10 cellular contexts compared by ENCODE assay signal in the genomic region with DNA sequence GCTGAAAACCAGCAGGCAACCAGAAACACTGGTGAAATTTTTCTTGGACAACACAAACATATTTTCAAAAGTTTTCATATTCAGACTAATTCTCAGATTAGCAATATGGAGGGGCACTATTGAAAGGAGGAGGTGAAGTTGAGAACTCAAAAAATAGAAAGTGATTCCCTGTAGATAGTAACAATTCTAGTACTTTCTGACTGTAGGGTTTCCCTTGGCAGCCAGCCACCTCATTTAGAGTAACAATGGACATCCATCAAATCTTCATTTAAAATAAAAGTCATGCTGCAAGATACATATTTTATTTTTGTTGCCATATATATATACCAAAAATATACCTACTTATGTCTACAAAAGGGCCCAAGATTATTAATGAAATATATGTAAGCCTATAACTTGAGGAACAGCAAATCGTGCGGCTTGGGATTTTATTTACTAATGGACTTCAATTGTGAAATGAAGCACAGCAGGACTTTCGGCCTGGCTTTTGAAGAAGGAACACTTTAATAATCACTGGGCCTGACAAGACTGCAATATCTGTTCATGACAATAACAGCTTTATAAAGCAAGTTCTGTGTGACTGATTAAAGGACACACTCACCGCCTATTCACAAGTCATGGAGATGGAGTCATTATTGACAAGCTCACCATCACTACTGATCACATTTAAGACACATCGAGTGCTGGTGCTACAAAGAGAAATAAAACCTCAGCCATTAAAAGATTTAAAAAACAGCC. TPM values are rescaled to one million over a fixed set of nuclear protein-coding genes. Genes with fewer than 3 reads are reported as not detected.
DNase-seq lines count a peak whose midpoint lies in the region; ATAC-seq, FAIRE-seq and TF ChIP-seq lines count a peak whose summit lies in the region.
"Had no signal": no experiment of that assay in that cellular context is flagged by ENCODE, and none has a peak within 500 bp of the region (broad histone marks: within the 10 kb centered on the region; RNA-seq: fewer than 3 reads in every experiment).

No MANE protein-coding gene starts in this region.

- FAIRE-seq in GM12878 (lab: Jason Lieb, UNC) = no peak

- H3K27me3 ChIP-seq in GM12878 (replicated peaks in 1 of 2; ENCODE audit: control insufficient read depth in 2 of 2, insufficient read depth in 2 of 2, low read length in 1 of 2) = no peaks in the 10 kb centered on the region
- no peaks in the 10 kb centered on the region for H3K27me3 ChIP-seq in osteoblast (ENCODE audit: insufficient read depth, low read length)

- CTCF ChIA-PET in GM12878 (lab: Yijun Ruan, JAX) = interaction anchor here (1.1 to 2.7 kb wide), 6 partner anchors 98 to 250 kb away, joined by 3 to 16 read pairs (median 6); a partner anchor contains a TSS

- intact Hi-C loops in GM12878 (cut with micrococcal nuclease; ENCODE audit: unreplicated experiment) = loop anchor here (1.0 to 10.0 kb wide), 4 partner anchors 96 to 964 kb away; no protein-coding TSS in a partner anchor

- in situ Hi-C loops in GM12878 (cut with MboI) = loop anchor here (25.0 kb wide), 1 partner anchor 248 kb away; no protein-coding TSS in a partner anchor

- H3K79me2 ChIP-seq in GM12878 (ENCODE audit: control insufficient read depth, insufficient read depth, low read length) = peaks cover 1% of the 10 kb centered on the region
- H3K79me2 ChIP-seq in osteoblast (ENCODE audit: insufficient read depth, low read length) = peaks cover 21% of the 10 kb centered on the region

- peaks cover 20% of the 10 kb centered on the region for H3K4me1 ChIP-seq in GM12878 (ENCODE audit: control insufficient read depth, insufficient read depth, low read length)
- H3K4me1 ChIP-seq in osteoblast (ENCODE audit: insufficient read depth, low read length) = peaks cover 20% of the 10 kb centered on the region

- POLR2A ChIA-PET in GM12878 (lab: Charles Lee) = interaction anchor here (0.8 to 3.4 kb wide), 5 partner anchors 53 to 118 kb away, joined by 3 to 27 read pairs (median 5); no protein-coding TSS in a partner anchor

- BruUV-seq in GM12878 (replicated peaks; lab: Mats Ljungman, UMichigan) = no TSS peak

- TF ChIP-seq RAD21 in GM12878 (IDR thresholded peaks at IDR 0.05; ENCODE audit: insufficient read depth, low read depth, low read length) = no peak

- H4K20me1 ChIP-seq in GM12878 (ENCODE audit: control insufficient read depth, insufficient read depth) = no peaks in the 10 kb centered on the region
- no peaks in the 10 kb centered on the region for H4K20me1 ChIP-seq in osteoblast (ENCODE audit: insufficient read depth, low read length)

- no peaks in the 10 kb centered on the region for H3K9me3 ChIP-seq in GM12878 (replicated peaks; ENCODE audit: control insufficient read depth, insufficient read depth, low read length)
- no peaks in the 10 kb centered on the region for H3K9me3 ChIP-seq in osteoblast (ENCODE audit: low read depth, low read length)

- no peak for TF ChIP-seq EP300 in GM12878 (IDR thresholded peaks at IDR 0.05; ENCODE audit: borderline replicate concordance in 1 of 2, control insufficient read depth in 1 of 2, low read depth in 2 of 2, low read length in 2 of 2)

- ATAC-seq in GM12878 (no peak), HG03175 (IDR thresholded peaks at IDR 0.05; ENCODE audit: unreplicated experiment) (no peak), HG02981 (IDR thresholded peaks at IDR 0.05; ENCODE audit: unreplicated experiment) (no peak), HG02885 (IDR thresholded peaks at IDR 0.05; ENCODE audit: poor library complexity, unreplicated experiment) (no peak)

- SMC1A ChIA-PET in GM12878 (lab: Charles Lee; ENCODE audit: uncharacterized antibody, unreplicated experiment) = interaction anchor here (0.5 to 8.9 kb wide), 15 partner anchors 18 to 854 kb away, joined by 3 to 244 read pairs (median 5); a partner anchor contains a TSS

- DNase-seq in NCI-H2081 (lab: John Stamatoyannopoulos, UW) = peak; percentile 31 to 60
- DNase-seq in NCI-H2081 treated with DMSO at 0.1 percent for 48 hours (lab: John Stamatoyannopoulos, UW) = no peak
- peak; percentile 46 for DNase-seq in NCI-H146 (lab: John Stamatoyannopoulos, UW)
- no peak for DNase-seq in GM12878 (ENCODE audit: low read depth, low spot score)
- no peak for DNase-seq in osteoblast (ENCODE audit: insufficient read length, low spot score, missing footprints)
- DNase-seq: stimulated activated naive CD4-positive, alpha-beta T cell; SW 1271 had no signal

- H3K36me3 ChIP-seq in GM12878 (ENCODE audit: control insufficient read depth in 2 of 2, insufficient read depth in 2 of 2, low read length in 1 of 2) (no peaks in the 10 kb centered on the region), osteoblast (ENCODE audit: insufficient read depth, low read length) (no peaks in the 10 kb centered on the region)

- 98% methylated on average over 5 of the region's 5 CpGs for WGBS in GM12878 (ENCODE audit: insufficient coverage, insufficient replicate concordance, low lambda C conversion rate, missing lambda C conversion rate)

- TF ChIP-seq POLR2A in GM12878 (IDR thresholded peaks at IDR 0.05; ENCODE audit: low read depth, low read length) = no peak

- H2AFZ ChIP-seq in GM12878 (ENCODE audit: control insufficient read depth, low read depth, low read length) (no peak overlapping the region; the same call in 1 of the 2 replicates), osteoblast (ENCODE audit: low read length) (peak overlapping the region; percentile 26)

- TF ChIP-seq CTCF in GM12878 (IDR thresholded peaks at IDR 0.05 in 2 of 3, conservative IDR thresholded peaks at IDR 0.05 in 1 of 3; ENCODE audit: control insufficient read depth in 2 of 3, extremely low read depth in 1 of 3, insufficient read depth in 1 of 3, low read depth in 3 of 3, low read length in 3 of 3) (no peak), osteoblast (IDR thresholded peaks at IDR 0.05; ENCODE audit: extremely low read depth, low read depth, low read length) (no peak)

- H3K9ac ChIP-seq in GM12878 (ENCODE audit: control insufficient read depth, insufficient read depth, low read length) = no peak overlapping the region

- H3K4me3 ChIP-seq in GM12878 (no peak overlapping the region; the same call in 1 of the 2 replicates), osteoblast (ENCODE audit: insufficient read depth, low read length) (no peak overlapping the region)

- RAD21 ChIA-PET in GM12878 (lab: Charles Lee; ENCODE audit: unreplicated experiment) = interaction anchor here (0.5 to 7.1 kb wide), 7 partner anchors 60 to 1099 kb away, joined by 3 to 36 read pairs (median 7); a partner anchor contains a TSS

- H3K27ac ChIP-seq in GM12878 (ENCODE audit: control insufficient read depth, insufficient read depth) = no peak overlapping the region
- peak overlapping the region; percentile 98 for H3K27ac ChIP-seq in osteoblast (ENCODE audit: low read depth, low read length)

- H3K4me2 ChIP-seq in GM12878 (ENCODE audit: control insufficient read depth, insufficient read depth) (peak overlapping the region; percentile 73), osteoblast (ENCODE audit: insufficient read depth, low read length) (peak overlapping the region; percentile 99)

TF ChIP-seq in GM12878, 131 proteins besides CTCF, POLR2A, EP300 and RAD21:
- TF ChIP-seq, protein P1, sequence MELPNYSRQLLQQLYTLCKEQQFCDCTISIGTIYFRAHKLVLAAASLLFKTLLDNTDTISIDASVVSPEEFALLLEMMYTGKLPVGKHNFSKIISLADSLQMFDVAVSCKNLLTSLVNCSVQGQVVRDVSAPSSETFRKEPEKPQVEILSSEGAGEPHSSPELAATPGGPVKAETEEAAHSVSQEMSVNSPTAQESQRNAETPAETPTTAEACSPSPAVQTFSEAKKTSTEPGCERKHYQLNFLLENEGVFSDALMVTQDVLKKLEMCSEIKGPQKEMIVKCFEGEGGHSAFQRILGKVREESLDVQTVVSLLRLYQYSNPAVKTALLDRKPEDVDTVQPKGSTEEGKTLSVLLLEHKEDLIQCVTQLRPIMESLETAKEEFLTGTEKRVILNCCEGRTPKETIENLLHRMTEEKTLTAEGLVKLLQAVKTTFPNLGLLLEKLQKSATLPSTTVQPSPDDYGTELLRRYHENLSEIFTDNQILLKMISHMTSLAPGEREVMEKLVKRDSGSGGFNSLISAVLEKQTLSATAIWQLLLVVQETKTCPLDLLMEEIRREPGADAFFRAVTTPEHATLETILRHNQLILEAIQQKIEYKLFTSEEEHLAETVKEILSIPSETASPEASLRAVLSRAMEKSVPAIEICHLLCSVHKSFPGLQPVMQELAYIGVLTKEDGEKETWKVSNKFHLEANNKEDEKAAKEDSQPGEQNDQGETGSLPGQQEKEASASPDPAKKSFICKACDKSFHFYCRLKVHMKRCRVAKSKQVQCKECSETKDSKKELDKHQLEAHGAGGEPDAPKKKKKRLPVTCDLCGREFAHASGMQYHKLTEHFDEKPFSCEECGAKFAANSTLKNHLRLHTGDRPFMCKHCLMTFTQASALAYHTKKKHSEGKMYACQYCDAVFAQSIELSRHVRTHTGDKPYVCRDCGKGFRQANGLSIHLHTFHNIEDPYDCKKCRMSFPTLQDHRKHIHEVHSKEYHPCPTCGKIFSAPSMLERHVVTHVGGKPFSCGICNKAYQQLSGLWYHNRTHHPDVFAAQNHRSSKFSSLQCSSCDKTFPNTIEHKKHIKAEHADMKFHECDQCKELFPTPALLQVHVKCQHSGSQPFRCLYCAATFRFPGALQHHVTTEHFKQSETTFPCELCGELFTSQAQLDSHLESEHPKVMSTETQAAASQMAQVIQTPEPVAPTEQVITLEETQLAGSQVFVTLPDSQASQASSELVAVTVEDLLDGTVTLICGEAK (IDR thresholded peaks at IDR 0.05; ENCODE audit: borderline replicate concordance) = 0 out of 2 replicates have a peak, but pooled peaks have one; percentile 25
- TF ChIP-seq SUPT20H (IDR thresholded peaks at IDR 0.05; ENCODE audit: borderline replicate concordance, control insufficient read depth, low read depth, low read length) = no peak

RNA-seq across cellular contexts. Expression of a gene that starts 6.8 kb away (rescaled TPM):
- total RNA-seq in GM12878 (2013; cell fraction: nucleolus; rRNA removed) = 3.3 and 5.1 TPM in 2 replicates
- total RNA-seq in GM12878 (2014; rRNA removed) (0.44 and 0.68 TPM in 2 replicates), GM12878 (2014; rRNA removed; fragmentation: Illumina TruSeq; extraction: Trizol) (0.41 and 0.49 TPM in 2 replicates), GM12878 (2021) (1.4 TPM in 2 replicates), osteoblast (0.72 and 0.88 TPM in 2 replicates)
- 0.35 TPM for polyA plus RNA-seq in GM12878 (2011; ENCODE audit: low read depth)
- polyA plus RNA-seq in GM12878 (2011; rRNA removed) (3.4 and 4.0 TPM in 2 replicates), GM12878 (2014; fragmentation: Illumina TruSeq; extraction: Trizol) (0.91 and 1.3 TPM in 2 replicates), GM12878 (2014; fragmentation: Nextera tagmentation; extraction: Ambion mirVana) (under 1 TPM; 0.40 to 0.42 TPM), GM12878 (2014; rRNA removed) (0.70 and 0.71 TPM in 2 replicates), GM12878 (2016; fragmentation: Nextera tagmentation; extraction: Ambion mirVana) (under 1 TPM; 0.15 to 0.45 TPM)
- 3.2 TPM in 2 replicates for polyA plus RNA-seq in GM12878 (2011; cell fraction: cytosol; rRNA removed)
- polyA plus RNA-seq in GM12878 (2011; cell fraction: nucleus; rRNA removed) = 16.2 and 18.4 TPM in 2 replicates
- polyA plus RNA-seq in GM12878 (2012) = 0.66 and 2.4 TPM in 2 replicates
- polyA minus RNA-seq in GM12878 (2011; rRNA and poly(A)+ RNA removed) = 3.4 and 4.8 TPM in 2 replicates
- polyA minus RNA-seq in GM12878 (2011; cell fraction: cytosol; rRNA and poly(A)+ RNA removed) = 2.5 and 3.1 TPM in 2 replicates
- polyA minus RNA-seq in GM12878 (2011; cell fraction: nucleus; rRNA and poly(A)+ RNA removed) = 11.5 and 16.0 TPM in 2 replicates

Comparison
In these comparisons a context has a peak if more than half of its experiments do, and no peak if none do; other contexts are left out.
1. DNase-seq: peak in NCI-H2081 (2 of 2) and NCI-H146 (single experiment); none in NCI-H2081 treated with DMSO at 0.1 percent for 48 hours (single experiment), GM12878 (single experiment) and osteoblast (single experiment).